ENCODE assay signal across 1 cellular context in genomic region chr19:4867534-4868285, GRCh38.
TF ChIP-seq lines count a peak whose summit lies in the region.

TSS of gene PLIN3 (minus strand) at chr19:4867667. CDS start at chr19:4861394, 6,273 bp downstream.

TF ChIP-seq in HepG2, 621 proteins besides CTCF, POLR2A, EP300 and RAD21 (continued from another document and continues in another):
- TF ChIP-seq POGK (CRISPR knock-in tag; conservative IDR thresholded peaks at IDR 0.05) (peak; percentile 53; the same call in 1 of the 2 replicates), ZFP36 (IDR thresholded peaks at IDR 0.05; ENCODE audit: borderline replicate concordance, low read depth, low read length, partially characterized antibody) (no peak), KDM5B (CRISPR knock-in tag; IDR thresholded peaks at IDR 0.05; ENCODE audit: borderline replicate concordance) (peak; percentile 58; the same call in 1 of the 2 replicates), GLMP (CRISPR knock-in tag; IDR thresholded peaks at IDR 0.05; ENCODE audit: borderline replicate concordance) (no peak), ZNF383 (CRISPR knock-in tag; IDR thresholded peaks at IDR 0.05; ENCODE audit: borderline replicate concordance) (no peak), ZNF414 (CRISPR knock-in tag; IDR thresholded peaks at IDR 0.05) (peak; percentile 89), CENPBD1 (CRISPR knock-in tag; IDR thresholded peaks at IDR 0.05; ENCODE audit: borderline replicate concordance, low read depth) (0 out of 2 replicates have a peak, but pooled peaks have one; percentile 48), MATR3 (CRISPR knock-in tag; IDR thresholded peaks at IDR 0.05) (no peak), ZNF556 (CRISPR knock-in tag; IDR thresholded peaks at IDR 0.05; ENCODE audit: borderline replicate concordance) (peak; percentile 85; the same call in 1 of the 2 replicates), PPARG (CRISPR knock-in tag; conservative IDR thresholded peaks at IDR 0.05) (no peak; the same call in 1 of the 2 replicates), JUND (CRISPR knock-in tag; IDR thresholded peaks at IDR 0.05) (no peak), KLF15 (CRISPR knock-in tag; IDR thresholded peaks at IDR 0.05; ENCODE audit: borderline replicate concordance) (no peak; the same call in 1 of the 2 replicates), SAFB2 (CRISPR knock-in tag; IDR thresholded peaks at IDR 0.05; ENCODE audit: borderline replicate concordance, low read depth) (no peak), ZNF142 (CRISPR knock-in tag; IDR thresholded peaks at IDR 0.05) (no peak), SIX4 (CRISPR knock-in tag; IDR thresholded peaks at IDR 0.05) (no peak), ZNF562 (CRISPR knock-in tag; IDR thresholded peaks at IDR 0.05; ENCODE audit: borderline replicate concordance) (no peak), TOPORS (CRISPR knock-in tag; IDR thresholded peaks at IDR 0.05) (no peak), CHCHD3 (CRISPR knock-in tag; IDR thresholded peaks at IDR 0.05) (no peak), AFF4 (CRISPR knock-in tag; IDR thresholded peaks at IDR 0.05) (no peak), ZBTB25 (CRISPR knock-in tag; IDR thresholded peaks at IDR 0.05) (peak; percentile 31; the same call in 1 of the 2 replicates), E2F5 (CRISPR knock-in tag; conservative IDR thresholded peaks at IDR 0.05) (no peak), ZSCAN30 (CRISPR knock-in tag; IDR thresholded peaks at IDR 0.05) (no peak), BATF2 (CRISPR knock-in tag; IDR thresholded peaks at IDR 0.05) (no peak), ELF4 (CRISPR knock-in tag; IDR thresholded peaks at IDR 0.05; ENCODE audit: borderline replicate concordance) (no peak), ZNF576 (CRISPR knock-in tag; IDR thresholded peaks at IDR 0.05) (no peak), ZNF460 (CRISPR knock-in tag; IDR thresholded peaks at IDR 0.05; ENCODE audit: borderline replicate concordance) (no peak; the same call in 1 of the 2 replicates), IRF2 (CRISPR knock-in tag; IDR thresholded peaks at IDR 0.05) (0 out of 2 replicates have a peak, but pooled peaks have one; percentile 24), ATF3 (CRISPR knock-in tag; IDR thresholded peaks at IDR 0.05) (no peak), NCOA2 (CRISPR knock-in tag; IDR thresholded peaks at IDR 0.05) (no peak), ZNF251 (CRISPR knock-in tag; IDR thresholded peaks at IDR 0.05) (no peak), ZNF816 (CRISPR knock-in tag; IDR thresholded peaks at IDR 0.05; ENCODE audit: borderline replicate concordance) (no peak), TFE3 (CRISPR knock-in tag; IDR thresholded peaks at IDR 0.05) (peak; percentile 42; the same call in 1 of the 2 replicates), ZNF839 (CRISPR knock-in tag; IDR thresholded peaks at IDR 0.05; ENCODE audit: borderline replicate concordance) (no peak), ZNF546 (CRISPR knock-in tag; conservative IDR thresholded peaks at IDR 0.05) (no peak), ZNF598 (CRISPR knock-in tag; IDR thresholded peaks at IDR 0.05; ENCODE audit: borderline replicate concordance) (0 out of 2 replicates have a peak, but pooled peaks have one; percentile 49), MEIS2 (CRISPR knock-in tag; IDR thresholded peaks at IDR 0.05) (no peak)
